Comparison of ENCODE assay signal across 18 cellular contexts in genomic region chr10:132687181-132687892, GRCh38.
A peak's percentile ranks its signal among the peaks of the same experiment; 100 is the strongest.
DNase-seq lines count a peak whose midpoint lies in the region; ATAC-seq and TF ChIP-seq lines count a peak whose summit lies in the region.
"Had no signal": no experiment of that assay in that cellular context is flagged by ENCODE, and none has a peak within 500 bp of the region (broad histone marks: within the 10 kb centered on the region; RNA-seq: fewer than 3 reads in every experiment).

No MANE protein-coding gene starts in this region.

- H3K9ac ChIP-seq in NT2/D1 (ENCODE audit: insufficient read length, low read depth) = peak overlapping the region; percentile 17

- no peaks in the 10 kb centered on the region for H3K9me3 ChIP-seq in NT2/D1 (ENCODE audit: insufficient read depth, low read length)
- H3K9me3 ChIP-seq: testis had no signal

- H3K4me1 ChIP-seq in NT2/D1 (ENCODE audit: insufficient read depth, insufficient read length) = peaks cover 22% of the 10 kb centered on the region

- no peak overlapping the region for H3K4me3 ChIP-seq in NT2/D1 (ENCODE audit: insufficient read length, low read depth)
- H3K4me3 ChIP-seq: GM23338, testis had no signal

- CTCF ChIA-PET in HEK293T (lab: Yijun Ruan, JAX) = no interaction called here

- H3K27me3 ChIP-seq in NT2/D1 (ENCODE audit: insufficient read depth, insufficient read length) (no peaks in the 10 kb centered on the region), layer of hippocampus (ENCODE audit: control insufficient read depth, insufficient read depth, low read length) (no peaks in the 10 kb centered on the region)
- H3K27me3 ChIP-seq: testis had no signal

- no peak for ATAC-seq in sciatic nerve
- ATAC-seq in HG02678 (IDR thresholded peaks at IDR 0.05; ENCODE audit: unreplicated experiment) = no peak
- no peak for ATAC-seq in stimulated activated naive CD8-positive, alpha-beta T cell treated with anti-CD3 and anti-CD28 coated beads, Interleukin-15, Interleukin-2, amounts not matched to agents 100 U/mL and 50 U/mL, for 24 hours

- peaks cover 8% of the 10 kb centered on the region for H3K36me3 ChIP-seq in NT2/D1 (ENCODE audit: insufficient read depth, insufficient read length, low read length)

- POLR2A ChIA-PET in HEK293T (lab: Yijun Ruan, JAX) = no interaction called here

- H3K27ac ChIP-seq in cingulate gyrus (ENCODE audit: low read depth, low read length) (peak overlapping the region; percentile 21), layer of hippocampus (ENCODE audit: low read depth, low read length) (peak overlapping the region; percentile 98)
- H3K27ac ChIP-seq: testis had no signal

- intact Hi-C loops in sciatic nerve (cut with DNase I) = no loop called here

- no peak for DNase-seq in NT2/D1 (ENCODE audit: low read depth, low spot score)
- peak; percentile 51 for DNase-seq in sciatic nerve (ENCODE audit: low spot score)
- DNase-seq in HEK293T (ENCODE audit: extremely low spot score) = no peak
- DNase-seq in stimulated activated naive CD8-positive, alpha-beta T cell treated with anti-CD3 and anti-CD28 coated beads, Interleukin-15, Interleukin-2, amounts not matched to agents 100 U/mL and 50 U/mL, for 24 hours = no peak
- no peak for DNase-seq in MV-4-11 (lab: John Stamatoyannopoulos, UW)
- DNase-seq: activated CD4-positive, alpha-beta memory T cell treated with anti-CD3 and anti-CD28 coated beads, Interleukin-2, amount 10 ng/mL, durations not matched to agents 7 days and 5 days; activated T-cell treated with anti-CD3 and anti-CD28 coated beads for 4 hours; CD4-positive, CD25-positive, alpha-beta regulatory T cell; dermis blood vessel endothelial cell; MM.1S; NCI-H2171; NCI-H526 treated with DMSO at 0.1 percent for 48 hours; T1000; testis had no signal

TF ChIP-seq in HEK293T, 16 proteins besides CTCF, POLR2A, EP300 and RAD21:
- TF ChIP-seq ELF4 (IDR thresholded peaks at IDR 0.05) = no peak
- TF ChIP-seq FOXA1 (IDR thresholded peaks at IDR 0.05) = no peak
- TF ChIP-seq FOXK2 (IDR thresholded peaks at IDR 0.05) = no peak
- TF ChIP-seq ARNT (IDR thresholded peaks at IDR 0.05) = no peak
- no peak for TF ChIP-seq SP1 (IDR thresholded peaks at IDR 0.05)
- TF ChIP-seq L3MBTL2 (conservative IDR thresholded peaks at IDR 0.05) = no peak
- no peak for TF ChIP-seq CTBP1 (IDR thresholded peaks at IDR 0.05; ENCODE audit: borderline replicate concordance)
- TF ChIP-seq HDGF (IDR thresholded peaks at IDR 0.05; ENCODE audit: borderline replicate concordance) = no peak
- no peak for TF ChIP-seq FOXM1 (IDR thresholded peaks at IDR 0.05; ENCODE audit: borderline replicate concordance)
- no peak for TF ChIP-seq NFRKB (IDR thresholded peaks at IDR 0.05)
- no peak for TF ChIP-seq LEF1 (IDR thresholded peaks at IDR 0.05; ENCODE audit: borderline replicate concordance)
